In genomic region chr2:3527886-3528785, GRCh38 we compare ENCODE assay signal across 1 cellular context.
TF ChIP-seq lines count a peak whose summit lies in the region.

No MANE protein-coding gene starts in this region.

TF ChIP-seq in K562, 482 proteins besides CTCF, POLR2A, EP300 and RAD21 (continues in another document):
- no peak for TF ChIP-seq HES1 (IDR thresholded peaks at IDR 0.05; ENCODE audit: low read depth)
- no peak for TF ChIP-seq CUX1 (CRISPR knock-in tag; IDR thresholded peaks at IDR 0.05)
- TF ChIP-seq ZNF830 (CRISPR knock-in tag; IDR thresholded peaks at IDR 0.05) = no peak
- no peak for TF ChIP-seq HDAC3 (IDR thresholded peaks at IDR 0.05; ENCODE audit: borderline replicate concordance, partially characterized antibody)
- TF ChIP-seq ZBTB11 (CRISPR knock-in tag; IDR thresholded peaks at IDR 0.05) = no peak
- no peak for TF ChIP-seq HNRNPLL (IDR thresholded peaks at IDR 0.05; ENCODE audit: low read depth, low read length, poor library complexity, severe bottlenecking)
- peak in 1 of 2 experiments; percentile 9; a peak in 1 of 4 replicates for TF ChIP-seq TRIM24 (IDR thresholded peaks at IDR 0.05)
- TF ChIP-seq XRCC4 (IDR thresholded peaks at IDR 0.05; ENCODE audit: extremely low read depth, insufficient read depth, insufficient read length) = no peak
- TF ChIP-seq ZNF212 (CRISPR knock-in tag; IDR thresholded peaks at IDR 0.05) = no peak
- TF ChIP-seq SMC3 (conservative IDR thresholded peaks at IDR 0.05; ENCODE audit: insufficient read depth, low read depth, low read length) = no peak
- no peak for TF ChIP-seq ZNF584 (CRISPR knock-in tag; IDR thresholded peaks at IDR 0.05; ENCODE audit: low read depth)
- TF ChIP-seq NKRF (IDR thresholded peaks at IDR 0.05; ENCODE audit: borderline replicate concordance) = peak; percentile 23; the same call in 1 of the 2 replicates
- no peak for TF ChIP-seq SMAD2 (IDR thresholded peaks at IDR 0.05; ENCODE audit: low read depth, low read length)
- TF ChIP-seq SRSF7 (optimal IDR thresholded peaks at IDR 0.05; ENCODE audit: low read depth, low read length) = no peak
- TF ChIP-seq ZBTB2 (IDR thresholded peaks at IDR 0.05) = no peak
- no peak for TF ChIP-seq ZNF121 (CRISPR knock-in tag; conservative IDR thresholded peaks at IDR 0.05)
- TF ChIP-seq BRF1 (IDR thresholded peaks at IDR 0.05; ENCODE audit: borderline replicate concordance, extremely low read depth, insufficient read length) = no peak
- TF ChIP-seq ADNP (tag; IDR thresholded peaks at IDR 0.05) = peak; percentile 45; the same call in 1 of the 2 replicates
- TF ChIP-seq ZBTB33 (CRISPR knock-in tag; IDR thresholded peaks at IDR 0.05) = peak; percentile 93
- no peak for TF ChIP-seq ETV6 (IDR thresholded peaks at IDR 0.05; ENCODE audit: borderline replicate concordance in 1 of 2, low read depth in 2 of 2, low read length in 1 of 2)
- no peak for TF ChIP-seq ETV6 (CRISPR knock-in tag; IDR thresholded peaks at IDR 0.05; ENCODE audit: borderline replicate concordance)
- TF ChIP-seq TCF15 (CRISPR knock-in tag; IDR thresholded peaks at IDR 0.05) = no peak
- TF ChIP-seq PHF8 (IDR thresholded peaks at IDR 0.05; ENCODE audit: borderline replicate concordance, low read length) = no peak
- TF ChIP-seq RNF219 (CRISPR knock-in tag; IDR thresholded peaks at IDR 0.05) = no peak
- TF ChIP-seq DMBX1 (CRISPR knock-in tag; IDR thresholded peaks at IDR 0.05; ENCODE audit: borderline replicate concordance) = no peak
- TF ChIP-seq NR2C2 (CRISPR knock-in tag; IDR thresholded peaks at IDR 0.05) = 0 out of 2 replicates have a peak, but pooled peaks have one; percentile 22
- no peak for TF ChIP-seq NR2C2 (tag; IDR thresholded peaks at IDR 0.05)
- peak in 1 of 2 experiments; percentile 55; a peak in 1 of 3 replicates for TF ChIP-seq CBX3 (IDR thresholded peaks at IDR 0.05; ENCODE audit: borderline replicate concordance in 1 of 2, low read length in 2 of 2)
- no peak for TF ChIP-seq ZNF274 (IDR thresholded peaks at IDR 0.05; ENCODE audit: borderline replicate concordance, low read depth, low read length)
- TF ChIP-seq NFE2L1 (tag; IDR thresholded peaks at IDR 0.05; ENCODE audit: borderline replicate concordance, low read depth) = no peak
- no peak for TF ChIP-seq ZNF668 (CRISPR knock-in tag; IDR thresholded peaks at IDR 0.05)
- no peak for TF ChIP-seq HNRNPH1 (optimal IDR thresholded peaks at IDR 0.05; ENCODE audit: low read depth, low read length)
- TF ChIP-seq HDAC6 (IDR thresholded peaks at IDR 0.05; ENCODE audit: low read depth, low read length) = 0 out of 2 replicates have a peak, but pooled peaks have one; percentile 12
- no peak for TF ChIP-seq FIP1L1 (IDR thresholded peaks at IDR 0.05; ENCODE audit: low read depth, low read length, poor library complexity, severe bottlenecking)
- no peak for TF ChIP-seq ZNF232 (CRISPR knock-in tag; IDR thresholded peaks at IDR 0.05)
- no peak for TF ChIP-seq TFAP4 (CRISPR knock-in tag; IDR thresholded peaks at IDR 0.05; ENCODE audit: borderline replicate concordance)
- TF ChIP-seq HCFC1 (IDR thresholded peaks at IDR 0.05; ENCODE audit: low read depth, low read length) = no peak
- TF ChIP-seq DACH1 (IDR thresholded peaks at IDR 0.05; ENCODE audit: partially characterized antibody) = no peak
- peak; percentile 48 for TF ChIP-seq ELF4 (CRISPR knock-in tag; IDR thresholded peaks at IDR 0.05)
